ENCODE assay signal across 1 cellular context in the genomic region with DNA sequence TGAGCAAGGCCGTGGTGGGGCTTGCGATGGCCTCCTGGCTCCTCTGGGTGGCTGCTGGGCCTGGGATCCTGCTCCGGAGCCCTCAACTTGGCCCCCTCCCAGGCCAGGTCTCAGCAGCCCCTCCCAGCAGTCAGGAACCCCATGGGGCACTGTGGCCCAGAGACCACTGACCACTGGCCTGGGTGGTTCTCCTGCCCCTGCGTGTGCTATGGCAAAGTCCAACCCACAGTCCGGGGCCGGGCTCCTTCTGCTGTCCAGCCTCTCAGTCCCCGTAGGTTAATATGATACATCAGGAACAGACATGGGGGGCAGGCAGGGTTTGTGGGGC.
TF ChIP-seq lines count a peak whose summit lies in the region.

No MANE protein-coding gene starts in this region.

TF ChIP-seq in HepG2, 621 proteins besides CTCF, POLR2A, EP300 and RAD21 (continued from another document and continues in another):
- TF ChIP-seq, protein P1, sequence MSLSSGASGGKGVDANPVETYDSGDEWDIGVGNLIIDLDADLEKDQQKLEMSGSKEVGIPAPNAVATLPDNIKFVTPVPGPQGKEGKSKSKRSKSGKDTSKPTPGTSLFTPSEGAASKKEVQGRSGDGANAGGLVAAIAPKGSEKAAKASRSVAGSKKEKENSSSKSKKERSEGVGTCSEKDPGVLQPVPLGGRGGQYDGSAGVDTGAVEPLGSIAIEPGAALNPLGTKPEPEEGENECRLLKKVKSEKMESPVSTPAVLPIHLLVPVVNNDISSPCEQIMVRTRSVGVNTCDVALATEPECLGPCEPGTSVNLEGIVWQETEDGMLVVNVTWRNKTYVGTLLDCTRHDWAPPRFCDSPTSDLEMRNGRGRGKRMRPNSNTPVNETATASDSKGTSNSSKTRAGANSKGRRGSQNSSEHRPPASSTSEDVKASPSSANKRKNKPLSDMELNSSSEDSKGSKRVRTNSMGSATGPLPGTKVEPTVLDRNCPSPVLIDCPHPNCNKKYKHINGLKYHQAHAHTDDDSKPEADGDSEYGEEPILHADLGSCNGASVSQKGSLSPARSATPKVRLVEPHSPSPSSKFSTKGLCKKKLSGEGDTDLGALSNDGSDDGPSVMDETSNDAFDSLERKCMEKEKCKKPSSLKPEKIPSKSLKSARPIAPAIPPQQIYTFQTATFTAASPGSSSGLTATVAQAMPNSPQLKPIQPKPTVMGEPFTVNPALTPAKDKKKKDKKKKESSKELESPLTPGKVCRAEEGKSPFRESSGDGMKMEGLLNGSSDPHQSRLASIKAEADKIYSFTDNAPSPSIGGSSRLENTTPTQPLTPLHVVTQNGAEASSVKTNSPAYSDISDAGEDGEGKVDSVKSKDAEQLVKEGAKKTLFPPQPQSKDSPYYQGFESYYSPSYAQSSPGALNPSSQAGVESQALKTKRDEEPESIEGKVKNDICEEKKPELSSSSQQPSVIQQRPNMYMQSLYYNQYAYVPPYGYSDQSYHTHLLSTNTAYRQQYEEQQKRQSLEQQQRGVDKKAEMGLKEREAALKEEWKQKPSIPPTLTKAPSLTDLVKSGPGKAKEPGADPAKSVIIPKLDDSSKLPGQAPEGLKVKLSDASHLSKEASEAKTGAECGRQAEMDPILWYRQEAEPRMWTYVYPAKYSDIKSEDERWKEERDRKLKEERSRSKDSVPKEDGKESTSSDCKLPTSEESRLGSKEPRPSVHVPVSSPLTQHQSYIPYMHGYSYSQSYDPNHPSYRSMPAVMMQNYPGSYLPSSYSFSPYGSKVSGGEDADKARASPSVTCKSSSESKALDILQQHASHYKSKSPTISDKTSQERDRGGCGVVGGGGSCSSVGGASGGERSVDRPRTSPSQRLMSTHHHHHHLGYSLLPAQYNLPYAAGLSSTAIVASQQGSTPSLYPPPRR (CRISPR knock-in tag; IDR thresholded peaks at IDR 0.05; ENCODE audit: borderline replicate concordance): no peak
- TF ChIP-seq ZNF619 (CRISPR knock-in tag; IDR thresholded peaks at IDR 0.05) (no peak), PBX3 (CRISPR knock-in tag; IDR thresholded peaks at IDR 0.05; ENCODE audit: borderline replicate concordance) (no peak), ZNF446 (CRISPR knock-in tag; IDR thresholded peaks at IDR 0.05) (no peak), TAF1 (CRISPR knock-in tag; IDR thresholded peaks at IDR 0.05) (peak; percentile 34; the same call in 1 of the 2 replicates), ZNF230 (CRISPR knock-in tag; IDR thresholded peaks at IDR 0.05) (no peak), HNF4G (IDR thresholded peaks at IDR 0.05; ENCODE audit: borderline replicate concordance, low read depth, low read length) (no peak), HNF4G (CRISPR knock-in tag; IDR thresholded peaks at IDR 0.05; ENCODE audit: borderline replicate concordance, low read depth) (no peak), ZNF768 (CRISPR knock-in tag; IDR thresholded peaks at IDR 0.05) (0 out of 2 replicates have a peak, but pooled peaks have one; percentile 31), ZNF703 (CRISPR knock-in tag; IDR thresholded peaks at IDR 0.05; ENCODE audit: borderline replicate concordance) (no peak), BATF2 (CRISPR knock-in tag; IDR thresholded peaks at IDR 0.05) (no peak), ZNF749 (CRISPR knock-in tag; IDR thresholded peaks at IDR 0.05; ENCODE audit: borderline replicate concordance) (no peak), GTF2F1 (IDR thresholded peaks at IDR 0.05; ENCODE audit: low read length) (no peak), ZNF138 (CRISPR knock-in tag; IDR thresholded peaks at IDR 0.05; ENCODE audit: low read depth) (no peak), ZFY (CRISPR knock-in tag; IDR thresholded peaks at IDR 0.05) (peak; percentile 15), MEIS1 (CRISPR knock-in tag; IDR thresholded peaks at IDR 0.05; ENCODE audit: borderline replicate concordance) (peak; percentile 54; the same call in 1 of the 2 replicates), ZNF687 (CRISPR knock-in tag; IDR thresholded peaks at IDR 0.05) (peak; percentile 85), SPEN (CRISPR knock-in tag; IDR thresholded peaks at IDR 0.05; ENCODE audit: low read depth) (peak; percentile 20; the same call in 1 of the 2 replicates), GABPA (IDR thresholded peaks at IDR 0.05; ENCODE audit: low read depth, low read length) (no peak), GABPA (CRISPR knock-in tag; IDR thresholded peaks at IDR 0.05; ENCODE audit: low read depth) (no peak), PHF8 (CRISPR knock-in tag; IDR thresholded peaks at IDR 0.05) (peak; percentile 24; the same call in 1 of the 2 replicates)
- TF ChIP-seq, protein P2, sequence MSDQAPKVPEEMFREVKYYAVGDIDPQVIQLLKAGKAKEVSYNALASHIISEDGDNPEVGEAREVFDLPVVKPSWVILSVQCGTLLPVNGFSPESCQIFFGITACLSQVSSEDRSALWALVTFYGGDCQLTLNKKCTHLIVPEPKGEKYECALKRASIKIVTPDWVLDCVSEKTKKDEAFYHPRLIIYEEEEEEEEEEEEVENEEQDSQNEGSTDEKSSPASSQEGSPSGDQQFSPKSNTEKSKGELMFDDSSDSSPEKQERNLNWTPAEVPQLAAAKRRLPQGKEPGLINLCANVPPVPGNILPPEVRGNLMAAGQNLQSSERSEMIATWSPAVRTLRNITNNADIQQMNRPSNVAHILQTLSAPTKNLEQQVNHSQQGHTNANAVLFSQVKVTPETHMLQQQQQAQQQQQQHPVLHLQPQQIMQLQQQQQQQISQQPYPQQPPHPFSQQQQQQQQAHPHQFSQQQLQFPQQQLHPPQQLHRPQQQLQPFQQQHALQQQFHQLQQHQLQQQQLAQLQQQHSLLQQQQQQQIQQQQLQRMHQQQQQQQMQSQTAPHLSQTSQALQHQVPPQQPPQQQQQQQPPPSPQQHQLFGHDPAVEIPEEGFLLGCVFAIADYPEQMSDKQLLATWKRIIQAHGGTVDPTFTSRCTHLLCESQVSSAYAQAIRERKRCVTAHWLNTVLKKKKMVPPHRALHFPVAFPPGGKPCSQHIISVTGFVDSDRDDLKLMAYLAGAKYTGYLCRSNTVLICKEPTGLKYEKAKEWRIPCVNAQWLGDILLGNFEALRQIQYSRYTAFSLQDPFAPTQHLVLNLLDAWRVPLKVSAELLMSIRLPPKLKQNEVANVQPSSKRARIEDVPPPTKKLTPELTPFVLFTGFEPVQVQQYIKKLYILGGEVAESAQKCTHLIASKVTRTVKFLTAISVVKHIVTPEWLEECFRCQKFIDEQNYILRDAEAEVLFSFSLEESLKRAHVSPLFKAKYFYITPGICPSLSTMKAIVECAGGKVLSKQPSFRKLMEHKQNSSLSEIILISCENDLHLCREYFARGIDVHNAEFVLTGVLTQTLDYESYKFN (CRISPR knock-in tag; conservative IDR thresholded peaks at IDR 0.05): no peak
- TF ChIP-seq, protein P3, sequence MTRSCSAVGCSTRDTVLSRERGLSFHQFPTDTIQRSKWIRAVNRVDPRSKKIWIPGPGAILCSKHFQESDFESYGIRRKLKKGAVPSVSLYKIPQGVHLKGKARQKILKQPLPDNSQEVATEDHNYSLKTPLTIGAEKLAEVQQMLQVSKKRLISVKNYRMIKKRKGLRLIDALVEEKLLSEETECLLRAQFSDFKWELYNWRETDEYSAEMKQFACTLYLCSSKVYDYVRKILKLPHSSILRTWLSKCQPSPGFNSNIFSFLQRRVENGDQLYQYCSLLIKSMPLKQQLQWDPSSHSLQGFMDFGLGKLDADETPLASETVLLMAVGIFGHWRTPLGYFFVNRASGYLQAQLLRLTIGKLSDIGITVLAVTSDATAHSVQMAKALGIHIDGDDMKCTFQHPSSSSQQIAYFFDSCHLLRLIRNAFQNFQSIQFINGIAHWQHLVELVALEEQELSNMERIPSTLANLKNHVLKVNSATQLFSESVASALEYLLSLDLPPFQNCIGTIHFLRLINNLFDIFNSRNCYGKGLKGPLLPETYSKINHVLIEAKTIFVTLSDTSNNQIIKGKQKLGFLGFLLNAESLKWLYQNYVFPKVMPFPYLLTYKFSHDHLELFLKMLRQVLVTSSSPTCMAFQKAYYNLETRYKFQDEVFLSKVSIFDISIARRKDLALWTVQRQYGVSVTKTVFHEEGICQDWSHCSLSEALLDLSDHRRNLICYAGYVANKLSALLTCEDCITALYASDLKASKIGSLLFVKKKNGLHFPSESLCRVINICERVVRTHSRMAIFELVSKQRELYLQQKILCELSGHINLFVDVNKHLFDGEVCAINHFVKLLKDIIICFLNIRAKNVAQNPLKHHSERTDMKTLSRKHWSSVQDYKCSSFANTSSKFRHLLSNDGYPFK (CRISPR knock-in tag; IDR thresholded peaks at IDR 0.05; ENCODE audit: borderline replicate concordance): 0 out of 2 replicates have a peak, but pooled peaks have one; percentile 29
- TF ChIP-seq, protein P4, sequence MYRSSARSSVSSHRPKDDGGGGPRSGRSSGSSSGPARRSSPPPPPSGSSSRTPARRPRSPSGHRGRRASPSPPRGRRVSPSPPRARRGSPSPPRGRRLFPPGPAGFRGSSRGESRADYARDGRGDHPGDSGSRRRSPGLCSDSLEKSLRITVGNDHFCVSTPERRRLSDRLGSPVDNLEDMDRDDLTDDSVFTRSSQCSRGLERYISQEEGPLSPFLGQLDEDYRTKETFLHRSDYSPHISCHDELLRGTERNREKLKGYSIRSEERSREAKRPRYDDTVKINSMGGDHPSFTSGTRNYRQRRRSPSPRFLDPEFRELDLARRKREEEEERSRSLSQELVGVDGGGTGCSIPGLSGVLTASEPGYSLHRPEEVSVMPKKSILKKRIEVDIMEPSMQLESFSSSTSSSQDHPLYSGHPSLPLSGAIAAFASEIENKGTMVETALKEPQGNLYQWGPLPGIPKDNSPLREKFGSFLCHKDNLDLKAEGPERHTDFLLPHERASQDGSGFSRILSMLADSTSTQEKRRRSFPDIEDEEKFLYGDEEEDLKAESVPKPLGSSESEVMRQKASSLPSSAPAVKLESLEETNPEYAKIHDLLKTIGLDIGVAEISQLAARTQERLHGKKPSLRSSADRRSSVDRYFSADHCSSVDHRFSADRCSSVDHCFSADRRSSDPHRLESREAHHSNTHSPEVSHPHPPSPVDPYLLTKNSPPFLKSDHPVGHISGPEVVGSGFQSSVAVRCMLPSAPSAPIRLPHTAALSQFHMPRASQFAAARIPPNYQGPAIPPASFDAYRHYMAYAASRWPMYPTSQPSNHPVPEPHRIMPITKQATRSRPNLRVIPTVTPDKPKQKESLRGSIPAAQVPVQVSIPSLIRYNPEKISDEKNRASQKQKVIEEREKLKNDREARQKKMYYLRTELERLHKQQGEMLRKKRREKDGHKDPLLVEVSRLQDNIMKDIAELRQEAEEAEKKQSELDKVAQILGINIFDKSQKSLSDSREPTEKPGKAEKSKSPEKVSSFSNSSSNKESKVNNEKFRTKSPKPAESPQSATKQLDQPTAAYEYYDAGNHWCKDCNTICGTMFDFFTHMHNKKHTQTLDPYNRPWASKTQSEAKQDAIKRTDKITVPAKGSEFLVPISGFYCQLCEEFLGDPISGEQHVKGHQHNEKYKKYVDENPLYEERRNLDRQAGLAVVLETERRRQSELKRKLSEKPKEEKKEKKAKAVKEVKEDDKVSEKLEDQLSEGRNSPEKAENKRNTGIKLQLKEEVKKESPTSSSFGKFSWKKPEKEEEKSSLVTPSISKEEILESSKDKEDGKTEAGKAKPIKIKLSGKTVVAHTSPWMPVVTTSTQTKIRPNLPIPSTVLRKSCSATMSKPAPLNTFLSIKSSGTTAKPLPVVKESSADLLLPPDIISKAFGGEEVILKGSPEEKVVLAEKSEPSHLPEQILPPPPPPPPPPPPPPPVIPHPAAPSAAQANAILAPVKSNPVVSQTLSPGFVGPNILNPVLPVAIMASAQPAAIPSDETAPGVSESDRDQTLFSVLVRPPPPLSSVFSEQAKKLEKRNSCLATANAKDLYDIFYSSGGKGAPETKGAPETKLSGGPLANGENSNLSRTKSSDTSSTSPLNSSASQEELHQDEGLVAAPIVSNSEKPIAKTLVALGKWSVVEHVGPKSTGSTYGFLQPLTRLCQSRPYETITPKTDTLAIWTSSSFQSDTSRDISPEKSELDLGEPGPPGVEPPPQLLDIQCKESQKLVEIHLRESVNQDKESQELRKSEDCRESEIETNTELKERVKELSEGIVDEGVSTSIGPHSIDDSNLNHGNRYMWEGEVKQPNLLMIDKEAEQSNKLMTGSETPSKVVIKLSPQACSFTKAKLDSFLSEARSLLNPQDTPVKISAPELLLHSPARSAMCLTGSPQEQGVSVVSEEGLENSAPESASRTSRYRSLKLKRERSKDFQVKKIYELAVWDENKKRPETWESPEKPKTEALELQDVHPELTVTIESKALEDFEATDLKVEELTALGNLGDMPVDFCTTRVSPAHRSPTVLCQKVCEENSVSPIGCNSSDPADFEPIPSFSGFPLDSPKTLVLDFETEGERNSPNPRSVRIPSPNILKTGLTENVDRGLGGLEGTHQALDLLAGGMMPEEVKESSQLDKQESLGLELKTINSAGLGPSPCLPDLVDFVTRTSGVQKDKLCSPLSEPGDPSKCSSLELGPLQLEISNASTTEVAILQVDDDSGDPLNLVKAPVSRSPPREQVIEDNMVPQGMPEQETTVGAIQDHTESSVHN (CRISPR knock-in tag; IDR thresholded peaks at IDR 0.05): no peak
